10 cellular contexts compared by ENCODE assay signal in the genomic region with DNA sequence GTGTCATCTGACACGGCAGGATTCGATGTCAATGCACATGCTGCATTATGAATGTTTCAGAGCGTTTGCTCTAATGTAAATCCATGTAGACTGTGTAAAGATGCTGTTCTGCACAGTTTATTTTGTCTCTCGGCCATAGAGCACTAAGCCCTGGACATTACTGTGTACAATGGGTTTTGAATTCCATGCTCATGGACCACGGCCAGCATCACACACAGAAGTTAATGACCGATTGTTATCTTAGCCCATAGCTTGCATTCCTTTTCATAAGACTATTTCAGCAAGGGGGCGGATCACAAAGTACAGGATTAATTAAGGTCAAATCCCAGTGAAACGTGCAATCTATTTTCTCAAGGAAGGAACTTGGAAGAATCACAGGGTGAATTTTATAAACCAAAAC.
DNase-seq lines count a peak whose midpoint lies in the region; ATAC-seq and TF ChIP-seq lines count a peak whose summit lies in the region.
"Had no signal": no experiment of that assay in that cellular context is flagged by ENCODE, and none has a peak within 500 bp of the region (broad histone marks: within the 10 kb centered on the region; RNA-seq: fewer than 3 reads in every experiment).

No MANE protein-coding gene starts in this region.

- no peaks in the 10 kb centered on the region for H3K27me3 Mint-ChIP-seq in MCF 10A (ENCODE audit: insufficient read depth, unreplicated experiment)
- H3K27me3 Mint-ChIP-seq: naive B cell had no signal

- intact Hi-C loops in MCF 10A (cut with micrococcal nuclease), result loop anchor here (10.0 kb wide), 1 partner anchor 498 kb away; no protein-coding TSS in a partner anchor

- no peak overlapping the region for H3K4me3 Mint-ChIP-seq in MCF 10A (ENCODE audit: unreplicated experiment)
- H3K4me3 Mint-ChIP-seq: naive B cell had no signal

- no TSS peak for BruUV-seq in MCF 10A (replicated peaks; lab: Mats Ljungman, UMichigan)

- no peaks in the 10 kb centered on the region for H3K9me3 Mint-ChIP-seq in MCF 10A (ENCODE audit: unreplicated experiment)

- POLR2A ChIA-PET in MCF 10A (lab: Yijun Ruan, JAX), result interaction anchor here (1.6 to 1.7 kb wide), 2 partner anchors 9 to 14 kb away, joined by 4 to 8 read pairs; no protein-coding TSS in a partner anchor

- peaks cover 27% of the 10 kb centered on the region for H3K4me1 Mint-ChIP-seq in MCF 10A (ENCODE audit: insufficient read depth, unreplicated experiment)
- H3K4me1 Mint-ChIP-seq: naive B cell had no signal

- peak overlapping the region; percentile 35 for H3K27ac Mint-ChIP-seq in MCF 10A (ENCODE audit: low read depth, unreplicated experiment)
- H3K27ac Mint-ChIP-seq: naive B cell had no signal

- H3K36me3 Mint-ChIP-seq in MCF 10A (ENCODE audit: insufficient read depth, unreplicated experiment), result no peaks in the 10 kb centered on the region
- H3K36me3 Mint-ChIP-seq: naive B cell had no signal

- DNase-seq in A172 (ENCODE audit: low spot score) (peak; percentile 89), HS-27A (ENCODE audit: low read depth) (peak; percentile 69), MCF 10A (ENCODE audit: unreplicated experiment) (peak; percentile 69), kidney tubule cell (ENCODE audit: low spot score) (peak; percentile 81), ACHN (no peak), CD1c-positive myeloid dendritic cell (ENCODE audit: extremely low spot score) (no peak)
- no peak for DNase-seq in stimulated activated CD4-positive, alpha-beta T cell treated with anti-CD3 and anti-CD28 coated beads, Interleukin-1b, Interleukin-23, amount 100 ng/mL, for 48 hours
- DNase-seq: naive B cell, NCI-H1436 had no signal

- CTCF ChIA-PET in MCF 10A (lab: Yijun Ruan, JAX), result no interaction called here

- in situ Hi-C loops in ACHN (cut with HindIII; ENCODE audit: low pct_ligation_motif_present, low pct_unique_long_range_greater_than_20kb, low sequenced_read_pairs), result no loop called here

- TF ChIP-seq CTCF in MCF 10A (IDR thresholded peaks at IDR 0.05; ENCODE audit: unreplicated experiment), result no peak

- ATAC-seq in GM18870 (IDR thresholded peaks at IDR 0.05; ENCODE audit: unreplicated experiment), result no peak

Comparison
In these comparisons a context has a peak if more than half of its experiments do, and no peak if none do; other contexts are left out.
1. DNase-seq: peak in A172 (single experiment), HS-27A (single experiment), MCF 10A (single experiment) and kidney tubule cell (single experiment); none in stimulated activated CD4-positive, alpha-beta T cell treated with anti-CD3 and anti-CD28 coated beads, Interleukin-1b, Interleukin-23, amount 100 ng/mL, for 48 hours (single experiment), ACHN (single experiment) and CD1c-positive myeloid dendritic cell (single experiment).